ENCODE assay signal across 11 cellular contexts in genomic region chr9:131934673-131935072, GRCh38.
"Had no signal": no experiment of that assay in that cellular context is flagged by ENCODE, and none has a peak within 500 bp of the region (broad histone marks: within the 10 kb centered on the region; RNA-seq: fewer than 3 reads in every experiment).

No MANE protein-coding gene starts in this region.

- H3K4me2 ChIP-seq: GM23338 had no signal

- H3K9ac ChIP-seq: GM23248 had no signal

- H3K9me3 ChIP-seq: HAP-1 had no signal

- H3K4me1 ChIP-seq: HAP-1 had no signal

- DNase-seq: GM23248, GOT3, H7, H9, HCEC 1CT, HFFc6 had no signal

- H3K4me3 Mint-ChIP-seq: GM23338, H9, HFFc6 had no signal

- H2AFZ ChIP-seq: GM23248, GM23338 had no signal

- H3K27ac ChIP-seq: GM23248 had no signal

- H3K9me3 Mint-ChIP-seq: GM23338, HFFc6 had no signal

- ATAC-seq: GM23338, HCT116 had no signal

- FAIRE-seq: H1, H54 had no signal

- H3K27ac Mint-ChIP-seq: GM23338, H9, HFFc6 had no signal

- H3K4me1 Mint-ChIP-seq: H9 had no signal

- H3K4me3 ChIP-seq: GM23248, GM23338, HAP-1 had no signal

- H3K36me3 ChIP-seq: HAP-1 had no signal
